10 cellular contexts compared by ENCODE assay signal in the genomic region with DNA sequence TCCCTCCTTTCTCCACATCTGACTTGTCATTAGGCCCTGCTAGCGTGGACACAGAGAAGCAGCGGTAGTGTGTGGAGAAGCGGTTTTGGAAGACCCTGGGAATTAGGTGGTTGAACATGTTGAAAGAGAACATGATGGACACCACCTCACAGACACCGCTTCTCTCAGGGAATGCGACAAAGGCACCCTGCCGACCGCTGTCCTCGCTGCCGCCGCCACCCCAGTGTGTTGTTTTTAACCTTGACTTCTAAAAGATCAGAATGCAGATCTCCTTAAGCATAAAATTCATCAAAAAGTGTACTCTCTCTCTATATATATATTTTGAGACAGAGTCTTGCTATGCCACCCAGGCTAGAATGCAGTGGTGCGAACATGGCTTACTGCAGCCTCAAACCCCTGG. TPM values are rescaled to one million over a fixed set of nuclear protein-coding genes. Genes with fewer than 3 reads are reported as not detected.
"Had no signal": no experiment of that assay in that cellular context is flagged by ENCODE, and none has a peak within 500 bp of the region (broad histone marks: within the 10 kb centered on the region; RNA-seq: fewer than 3 reads in every experiment).

No MANE protein-coding gene starts in this region.

- H2AFZ ChIP-seq: GM23248 had no signal

- H3K9ac ChIP-seq: GM23248 had no signal

- H3K4me3 ChIP-seq: GM23248, GM23338, HAP-1 had no signal

- FAIRE-seq: H54 had no signal

- H3K36me3 ChIP-seq: HAP-1 had no signal

- H3K9me3 ChIP-seq: HAP-1 had no signal

- H3K4me2 ChIP-seq: GM23338 had no signal

- H3K4me1 ChIP-seq: HAP-1 had no signal

- H3K27ac ChIP-seq: GM23248 had no signal

- DNase-seq: GM23248, GOT3, H7, H9, HCEC 1CT, HFFc6 had no signal

- ATAC-seq: GM23338, HCT116 had no signal

RNA-seq across cellular contexts. Expression of a gene that starts 33.2 kb away (rescaled TPM):
- total RNA-seq: GM23248, HFFc6 had no signal
- polyA plus RNA-seq: GM23248 had no signal
